ENCODE assay signal across 17 cellular contexts in the genomic region with DNA sequence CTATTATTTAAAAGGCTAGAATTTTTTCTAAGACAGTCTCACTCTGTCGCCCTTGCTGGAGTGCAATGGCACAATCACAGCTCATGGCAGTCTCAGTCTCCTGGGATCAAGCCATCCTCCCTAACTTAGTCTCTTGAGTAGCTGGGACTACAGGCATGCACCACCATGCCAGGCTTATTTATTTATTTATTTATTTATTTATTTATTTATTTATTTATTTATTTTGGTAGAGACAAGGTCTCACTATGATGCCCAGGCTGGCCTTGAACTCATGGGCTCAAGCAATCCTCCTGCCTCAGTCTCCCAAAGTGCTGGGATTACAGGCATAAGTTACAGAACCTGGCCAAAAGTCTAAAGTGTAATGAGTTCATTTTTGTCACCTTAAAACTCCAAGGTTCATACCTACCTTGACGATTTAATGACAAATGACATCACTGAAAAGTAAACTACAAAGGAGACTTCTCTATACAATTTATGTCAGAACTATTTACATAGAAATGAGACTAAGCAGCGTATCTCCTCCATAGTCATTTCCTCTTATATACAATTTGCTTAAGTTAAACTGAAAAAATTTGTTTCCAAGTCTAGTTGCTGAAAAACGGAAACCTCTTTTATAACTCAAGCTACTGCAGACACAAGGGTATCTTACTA.
DNase-seq lines count a peak whose midpoint lies in the region; ATAC-seq and TF ChIP-seq lines count a peak whose summit lies in the region.
"Had no signal": no experiment of that assay in that cellular context is flagged by ENCODE, and none has a peak within 500 bp of the region (broad histone marks: within the 10 kb centered on the region; RNA-seq: fewer than 3 reads in every experiment).

No MANE protein-coding gene starts in this region.

- H3K36me3 ChIP-seq in HEK293 (ENCODE audit: control insufficient read depth in 2 of 2, insufficient read depth in 1 of 2, low read length in 2 of 2): no peaks in the 10 kb centered on the region
- H3K36me3 ChIP-seq in duodenal mucosa (ENCODE audit: control insufficient read depth in 1 of 2, insufficient read depth in 2 of 2, low read length in 2 of 2): no peaks in the 10 kb centered on the region
- no peaks in the 10 kb centered on the region for H3K36me3 ChIP-seq in mucosa of descending colon (ENCODE audit: low read depth)
- H3K36me3 ChIP-seq in transverse colon: no peaks in the 10 kb centered on the region
- H3K36me3 ChIP-seq: HAP-1, SJCRH30 had no signal

- no peak for TF ChIP-seq EP300 in transverse colon (IDR thresholded peaks at IDR 0.05; ENCODE audit: low read depth)

- peaks cover 4% of the 10 kb centered on the region for H3K4me1 Mint-ChIP-seq in activated T-helper 17 cell treated with anti-CD3 and anti-CD28 coated beads, Interleukin-2, amount 50 U/mL, for 72 hours

- peak; percentile 55 for TF ChIP-seq POLR2A in transverse colon (IDR thresholded peaks at IDR 0.05)

- no peaks in the 10 kb centered on the region for H3K27me3 ChIP-seq in duodenal mucosa (ENCODE audit: control insufficient read depth in 1 of 2, insufficient read depth in 2 of 2, low read length in 2 of 2)
- H3K27me3 ChIP-seq in transverse colon: no peaks in the 10 kb centered on the region
- H3K27me3 ChIP-seq: SJCRH30 had no signal

- peak; percentile 53 for ATAC-seq in mucosa of descending colon
- no peak for ATAC-seq in GM19035 (IDR thresholded peaks at IDR 0.05; ENCODE audit: unreplicated experiment)
- ATAC-seq in activated T-helper 17 cell treated with anti-CD3 and anti-CD28 coated beads, Interleukin-2, amount 50 U/mL, for 72 hours (replicated peaks): no peak
- ATAC-seq in HG03045 (IDR thresholded peaks at IDR 0.05; ENCODE audit: unreplicated experiment): no peak

- no peak for DNase-seq in mucosa of descending colon
- no peak for DNase-seq in transverse colon
- DNase-seq in KG1 (lab: John Stamatoyannopoulos, UW): no peak
- DNase-seq: NCI-H1436, NCI-H2029, NCI-H345, NCI-H524 treated with DMSO at 0.1 percent for 48 hours, SJCRH30 had no signal

- CTCF ChIA-PET in HEK293 (lab: Yijun Ruan, JAX): interaction anchor here (0.8 kb wide), 1 partner anchor 12 kb away, joined by 3 read pairs; no protein-coding TSS in a partner anchor

- no peaks in the 10 kb centered on the region for H3K9me3 ChIP-seq in HEK293 (ENCODE audit: control insufficient read depth, insufficient read depth, low read depth, low read length)
- no peaks in the 10 kb centered on the region for H3K9me3 ChIP-seq in duodenal mucosa (ENCODE audit: control insufficient read depth in 1 of 2, low read length in 2 of 2)
- H3K9me3 ChIP-seq in mucosa of descending colon: no peaks in the 10 kb centered on the region
- no peaks in the 10 kb centered on the region for H3K9me3 ChIP-seq in transverse colon
- H3K9me3 ChIP-seq: HAP-1, SJCRH30 had no signal

- in situ Hi-C loops in transverse colon (cut with MboI; ENCODE audit: low pct_ligation_motif_present in 1 of 4, low pct_unique_long_range_greater_than_20kb in 1 of 4, low sequenced_read_pairs in 3 of 4): no loop called here

- H3K9ac ChIP-seq in duodenal mucosa (ENCODE audit: low read depth in 1 of 2, low read length in 2 of 2): peak overlapping the region; percentile 54 to 81
- H3K9ac ChIP-seq: KMS-11 had no signal

- H3K4me3 ChIP-seq in HEK293 (ENCODE audit: low read depth, low read length) (no peak overlapping the region), duodenal mucosa (ENCODE audit: low read depth in 1 of 2, low read length in 2 of 2) (peak overlapping the region; percentile 44 to 64), mucosa of descending colon (no peak overlapping the region), transverse colon (peak overlapping the region in 2 of 4 donors; percentile 18 to 35)
- H3K4me3 ChIP-seq: HAP-1, SJCRH30 had no signal

- no peak overlapping the region for H3K4me3 Mint-ChIP-seq in activated T-helper 17 cell treated with anti-CD3 and anti-CD28 coated beads, Interleukin-2, amount 50 U/mL, for 72 hours
- H3K4me3 Mint-ChIP-seq: CD14-positive monocyte; T-helper 1 cell treated with Interleukin-12 subunit alpha and Interleukin-12 subunit beta and Interleukin-4 antibody, amounts not matched to agents 30 μg/mL and 1 μg/mL, for 36 hours had no signal

- H3K36me3 Mint-ChIP-seq in activated T-helper 17 cell treated with anti-CD3 and anti-CD28 coated beads, Interleukin-2, amount 50 U/mL, for 72 hours (ENCODE audit: low read depth): no peaks in the 10 kb centered on the region
- H3K36me3 Mint-ChIP-seq: CD14-positive monocyte had no signal

- peaks cover 5% of the 10 kb centered on the region for H3K27me3 Mint-ChIP-seq in activated T-helper 17 cell treated with anti-CD3 and anti-CD28 coated beads, Interleukin-2, amount 50 U/mL, for 72 hours

- H3K4me1 ChIP-seq in HEK293 (ENCODE audit: control insufficient read depth, insufficient read depth, low read length) (0 out of 2 replicates have a peak, but pooled peaks cover 2% of the 10 kb centered on the region), duodenal mucosa (ENCODE audit: control insufficient read depth in 1 of 2, insufficient read depth in 2 of 2, low read length in 2 of 2) (peaks cover 8 to 41% of the 10 kb centered on the region in 2 donors), mucosa of descending colon (ENCODE audit: low read depth) (peaks cover 26% of the 10 kb centered on the region), transverse colon (peaks cover 0 to 74% (median 28%) of the 10 kb centered on the region in 4 donors)
- H3K4me1 ChIP-seq: HAP-1, SJCRH30 had no signal

- POLR2A ChIA-PET in HEK293 (lab: Yijun Ruan, JAX): interaction anchor here (1.4 kb wide), 1 partner anchor 78 kb away, joined by 3 read pairs; a partner anchor contains a TSS

- 60 to 65% methylated on average over 4 of the region's 4 CpGs for WGBS in transverse colon (ENCODE audit: low coverage in 1 of 2), 2 donors

- no peak for TF ChIP-seq CTCF in HEK293 (tag by site-specific recombination; IDR thresholded peaks at IDR 0.05)
- TF ChIP-seq CTCF in mucosa of descending colon (IDR thresholded peaks at IDR 0.05): no peak
- no peak for TF ChIP-seq CTCF in transverse colon (IDR thresholded peaks at IDR 0.05)

- intact Hi-C loops in mucosa of descending colon (cut with DNase I, micrococcal nuclease): no loop called here
- intact Hi-C loops in transverse colon (cut with DNase I; ENCODE audit: low total_unique reads): no loop called here

- H3K27ac ChIP-seq in HEK293 (ENCODE audit: extremely low read depth, low read depth, low read length): no peak overlapping the region
- H3K27ac ChIP-seq in duodenal mucosa (ENCODE audit: low read depth, low read length): peak overlapping the region; percentile 39
- H3K27ac ChIP-seq in transverse colon: peak overlapping the region; percentile 82 to 87 (median 84)
- H3K27ac ChIP-seq: KMS-11, SJCRH30 had no signal

- no peak overlapping the region for H3K27ac Mint-ChIP-seq in activated T-helper 17 cell treated with anti-CD3 and anti-CD28 coated beads, Interleukin-2, amount 50 U/mL, for 72 hours
- H3K27ac Mint-ChIP-seq: CD14-positive monocyte; T-helper 1 cell treated with Interleukin-12 subunit alpha and Interleukin-12 subunit beta and Interleukin-4 antibody, amounts not matched to agents 30 μg/mL and 1 μg/mL, for 36 hours had no signal

- no peaks in the 10 kb centered on the region for H3K9me3 Mint-ChIP-seq in activated T-helper 17 cell treated with anti-CD3 and anti-CD28 coated beads, Interleukin-2, amount 50 U/mL, for 72 hours
- H3K9me3 Mint-ChIP-seq: T-helper 1 cell treated with Interleukin-12 subunit alpha and Interleukin-12 subunit beta and Interleukin-4 antibody, amounts not matched to agents 30 μg/mL and 1 μg/mL, for 36 hours had no signal

TF ChIP-seq in HEK293, 187 proteins besides CTCF, POLR2A, EP300 and RAD21 (continues in another document):
- TF ChIP-seq ZNF629 (tag by site-specific recombination; IDR thresholded peaks at IDR 0.05) (peak; percentile 54; the same call in 1 of the 2 replicates), ZNF112 (tag by site-specific recombination; IDR thresholded peaks at IDR 0.05) (no peak), ZBTB17 (tag by site-specific recombination; IDR thresholded peaks at IDR 0.05) (no peak), ZNF624 (tag by site-specific recombination; IDR thresholded peaks at IDR 0.05) (no peak), ZNF785 (tag by site-specific recombination; IDR thresholded peaks at IDR 0.05) (no peak), ZNF670 (tag by site-specific recombination; IDR thresholded peaks at IDR 0.05; ENCODE audit: low read depth) (no peak), KLF16 (tag by site-specific recombination; IDR thresholded peaks at IDR 0.05) (no peak), HOXD13 (CRISPR knock-in tag; IDR thresholded peaks at IDR 0.05; ENCODE audit: borderline replicate concordance) (no peak), ZNF292 (tag by site-specific recombination; IDR thresholded peaks at IDR 0.05; ENCODE audit: borderline replicate concordance, low read depth) (peak; percentile 89; the same call in 1 of the 2 replicates), TCF7L2 (IDR thresholded peaks at IDR 0.05; ENCODE audit: borderline replicate concordance, low read depth, low read length) (no peak), ZNF658 (tag by site-specific recombination; IDR thresholded peaks at IDR 0.05) (no peak), ZNF677 (tag by site-specific recombination; IDR thresholded peaks at IDR 0.05) (no peak), MYNN (tag by site-specific recombination; IDR thresholded peaks at IDR 0.05; ENCODE audit: borderline replicate concordance) (peak; percentile 42; the same call in 1 of the 2 replicates), ZNF366 (tag by site-specific recombination; conservative IDR thresholded peaks at IDR 0.05) (no peak)
- TF ChIP-seq, protein P1, sequence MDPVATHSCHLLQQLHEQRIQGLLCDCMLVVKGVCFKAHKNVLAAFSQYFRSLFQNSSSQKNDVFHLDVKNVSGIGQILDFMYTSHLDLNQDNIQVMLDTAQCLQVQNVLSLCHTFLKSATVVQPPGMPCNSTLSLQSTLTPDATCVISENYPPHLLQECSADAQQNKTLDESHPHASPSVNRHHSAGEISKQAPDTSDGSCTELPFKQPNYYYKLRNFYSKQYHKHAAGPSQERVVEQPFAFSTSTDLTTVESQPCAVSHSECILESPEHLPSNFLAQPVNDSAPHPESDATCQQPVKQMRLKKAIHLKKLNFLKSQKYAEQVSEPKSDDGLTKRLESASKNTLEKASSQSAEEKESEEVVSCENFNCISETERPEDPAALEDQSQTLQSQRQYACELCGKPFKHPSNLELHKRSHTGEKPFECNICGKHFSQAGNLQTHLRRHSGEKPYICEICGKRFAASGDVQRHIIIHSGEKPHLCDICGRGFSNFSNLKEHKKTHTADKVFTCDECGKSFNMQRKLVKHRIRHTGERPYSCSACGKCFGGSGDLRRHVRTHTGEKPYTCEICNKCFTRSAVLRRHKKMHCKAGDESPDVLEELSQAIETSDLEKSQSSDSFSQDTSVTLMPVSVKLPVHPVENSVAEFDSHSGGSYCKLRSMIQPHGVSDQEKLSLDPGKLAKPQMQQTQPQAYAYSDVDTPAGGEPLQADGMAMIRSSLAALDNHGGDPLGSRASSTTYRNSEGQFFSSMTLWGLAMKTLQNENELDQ (tag by site-specific recombination; IDR thresholded peaks at IDR 0.05; ENCODE audit: low read depth): no peak

Comparison
In these comparisons a context has a peak if more than half of its experiments do, and no peak if none do; other contexts are left out.
1. H3K4me3 ChIP-seq: peak in duodenal mucosa (2 of 2); none in HEK293 (single experiment) and mucosa of descending colon (single experiment).